ENCODE assay signal across 1 cellular context in the genomic region with DNA sequence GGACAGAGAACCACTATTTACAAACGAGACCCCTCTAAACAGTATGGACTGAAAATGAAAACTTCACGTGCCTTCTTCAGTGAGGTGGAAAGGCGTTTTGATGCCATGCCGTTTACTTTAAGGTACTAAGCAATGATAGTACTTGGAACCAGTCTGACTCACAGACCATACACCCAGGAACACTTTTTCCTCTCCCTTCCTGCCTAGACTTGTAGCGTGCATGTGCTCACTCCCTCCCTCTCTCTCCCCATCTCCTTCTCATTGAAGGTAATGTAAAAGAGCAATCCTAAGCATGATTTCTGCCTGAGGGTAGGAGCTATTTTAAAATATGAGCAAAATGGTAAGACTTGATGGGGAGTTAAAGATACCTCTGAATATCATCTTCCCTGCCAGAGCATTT.
TF ChIP-seq lines count a peak whose summit lies in the region.

No MANE protein-coding gene starts in this region.

TF ChIP-seq in SK-N-SH, 30 proteins besides CTCF, POLR2A, EP300 and RAD21 (continued from another document):
- TF ChIP-seq REST (IDR thresholded peaks at IDR 0.05; ENCODE audit: low read depth, low read length) (no peak), FOXJ3 (CRISPR knock-in tag; IDR thresholded peaks at IDR 0.05) (no peak), MXI1 (IDR thresholded peaks at IDR 0.05; ENCODE audit: low read depth, low read length) (no peak), EZH2phosphoT487 (IDR thresholded peaks at IDR 0.05; ENCODE audit: borderline replicate concordance, low read depth) (no peak), FOXM1 (IDR thresholded peaks at IDR 0.05; ENCODE audit: low read depth) (no peak), POLR2AphosphoS5 (IDR thresholded peaks at IDR 0.05; ENCODE audit: low read depth, low read length) (no peak), ELF1 (IDR thresholded peaks at IDR 0.05) (no peak), CHD2 (IDR thresholded peaks at IDR 0.05; ENCODE audit: low read length, partially characterized antibody) (no peak), JUND (IDR thresholded peaks at IDR 0.05) (no peak), GATA2 (CRISPR knock-in tag; IDR thresholded peaks at IDR 0.05) (no peak), RCOR1 (IDR thresholded peaks at IDR 0.05; ENCODE audit: low read length) (no peak), TAF1 (IDR thresholded peaks at IDR 0.05; ENCODE audit: borderline replicate concordance, low read depth, low read length) (no peak), IRF3 (IDR thresholded peaks at IDR 0.05; ENCODE audit: low read depth, low read length) (no peak), MEF2A (IDR thresholded peaks at IDR 0.05; ENCODE audit: borderline replicate concordance, low read depth) (no peak)
- TF ChIP-seq, protein P1, sequence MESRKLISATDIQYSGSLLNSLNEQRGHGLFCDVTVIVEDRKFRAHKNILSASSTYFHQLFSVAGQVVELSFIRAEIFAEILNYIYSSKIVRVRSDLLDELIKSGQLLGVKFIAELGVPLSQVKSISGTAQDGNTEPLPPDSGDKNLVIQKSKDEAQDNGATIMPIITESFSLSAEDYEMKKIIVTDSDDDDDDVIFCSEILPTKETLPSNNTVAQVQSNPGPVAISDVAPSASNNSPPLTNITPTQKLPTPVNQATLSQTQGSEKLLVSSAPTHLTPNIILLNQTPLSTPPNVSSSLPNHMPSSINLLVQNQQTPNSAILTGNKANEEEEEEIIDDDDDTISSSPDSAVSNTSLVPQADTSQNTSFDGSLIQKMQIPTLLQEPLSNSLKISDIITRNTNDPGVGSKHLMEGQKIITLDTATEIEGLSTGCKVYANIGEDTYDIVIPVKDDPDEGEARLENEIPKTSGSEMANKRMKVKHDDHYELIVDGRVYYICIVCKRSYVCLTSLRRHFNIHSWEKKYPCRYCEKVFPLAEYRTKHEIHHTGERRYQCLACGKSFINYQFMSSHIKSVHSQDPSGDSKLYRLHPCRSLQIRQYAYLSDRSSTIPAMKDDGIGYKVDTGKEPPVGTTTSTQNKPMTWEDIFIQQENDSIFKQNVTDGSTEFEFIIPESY (IDR thresholded peaks at IDR 0.05; ENCODE audit: borderline replicate concordance, low read depth) = no peak
TF ChIP-seq in SK-N-SH: peak in this region for 0.
